7 cellular contexts compared by ENCODE assay signal in the genomic region with DNA sequence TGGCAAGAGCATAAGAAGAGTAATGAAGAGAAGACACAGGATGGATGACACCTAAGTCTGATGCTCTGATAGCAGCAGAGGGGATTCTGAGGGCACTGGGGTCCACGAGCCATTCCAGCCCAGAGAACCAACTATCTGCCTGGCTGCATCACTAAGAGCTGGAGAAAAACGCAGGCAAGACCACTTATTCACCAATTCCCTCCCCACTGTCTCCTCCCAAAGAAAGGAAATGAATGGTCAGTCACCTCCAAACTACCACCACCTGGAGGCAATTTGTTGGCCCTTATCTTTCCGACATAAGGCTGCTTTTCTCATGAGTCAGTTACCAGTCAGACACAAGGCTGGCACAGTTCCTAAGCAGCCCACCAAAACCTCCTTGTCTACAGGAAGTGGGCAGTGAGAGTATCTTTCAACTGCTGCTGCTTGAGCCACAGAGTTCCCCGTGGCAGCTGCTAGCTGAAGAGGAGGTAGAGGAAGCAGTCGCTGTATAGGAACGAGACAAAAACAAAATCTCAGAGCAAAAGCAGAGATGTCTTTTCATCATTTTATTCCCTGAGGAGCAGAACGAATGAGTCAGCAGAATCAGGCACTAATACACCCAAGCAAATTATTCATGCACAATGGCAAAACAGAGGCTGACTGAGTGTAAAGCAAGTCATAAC.
DNase-seq lines count a peak whose midpoint lies in the region.

No MANE protein-coding gene starts in this region.

- peak overlapping the region; percentile 5 for H3K4me3 ChIP-seq in adipocyte (ENCODE audit: low read length)
- peak overlapping the region in 1 of 2 experiments; percentile 28 for H3K4me3 ChIP-seq in mesenchymal stem cell (ENCODE audit: insufficient read depth in 1 of 2, low read depth in 1 of 2, low read length in 2 of 2)
- H3K4me3 ChIP-seq in stomach smooth muscle (ENCODE audit: low read length in 2 of 2), result peak overlapping the region in 1 of 2 donors; percentile 8

- peak; percentile 91 for DNase-seq in HCEC 1CT
- peak; percentile 87 to 96 for DNase-seq in SW 1271 (lab: John Stamatoyannopoulos, UW)
- DNase-seq in adipocyte (ENCODE audit: low read depth), result peak; percentile 76
- DNase-seq in mesenchymal stem cell, result peak; percentile 87
- no peak for DNase-seq in posterior cingulate gyrus
- DNase-seq in NCI-H187 treated with DMSO at 0.1 percent for 48 hours (lab: John Stamatoyannopoulos, UW), result no peak

- H3K36me3 ChIP-seq in adipocyte (ENCODE audit: control insufficient read depth, insufficient read depth, low read length, severe bottlenecking), result peaks cover 15% of the 10 kb centered on the region
- H3K36me3 ChIP-seq in mesenchymal stem cell (ENCODE audit: control insufficient read depth in 1 of 2, insufficient read depth in 2 of 2, low read depth in 1 of 2, low read length in 2 of 2), result peaks cover 10 to 42% of the 10 kb centered on the region in 2 experiments
- H3K36me3 ChIP-seq in stomach smooth muscle (ENCODE audit: control insufficient read depth in 2 of 2, insufficient read depth in 2 of 2, low read length in 2 of 2), result peaks cover 6 to 8% of the 10 kb centered on the region in 2 donors

- no peak overlapping the region for H2BK15ac ChIP-seq in mesenchymal stem cell (ENCODE audit: low read depth, poor library complexity, severe bottlenecking)

- H3K27me3 ChIP-seq in adipocyte (replicated peaks; ENCODE audit: control insufficient read depth, insufficient read depth, low read length) (no peaks in the 10 kb centered on the region), mesenchymal stem cell (ENCODE audit: control insufficient read depth in 1 of 2, insufficient read depth in 1 of 2, low read length in 2 of 2) (no peaks in the 10 kb centered on the region), stomach smooth muscle (ENCODE audit: control insufficient read depth in 1 of 2, insufficient read depth in 2 of 2, low read length in 2 of 2) (no peaks in the 10 kb centered on the region)

- H2BK120ac ChIP-seq in mesenchymal stem cell (ENCODE audit: low read depth, low read length), result peak overlapping the region; percentile 50

- H4K8ac ChIP-seq in mesenchymal stem cell (ENCODE audit: low read length), result peak overlapping the region; percentile 57

- no peak overlapping the region for H3K4me2 ChIP-seq in mesenchymal stem cell (ENCODE audit: low read length, poor library complexity, severe bottlenecking)

- H3K4ac ChIP-seq in mesenchymal stem cell (ENCODE audit: low read depth in 1 of 2, low read length in 2 of 2), result peak overlapping the region; percentile 85 to 86

- H3K14ac ChIP-seq in mesenchymal stem cell (ENCODE audit: low read length in 2 of 2), result peak overlapping the region in 1 of 2 experiments; percentile 78

- intact Hi-C loops in posterior cingulate gyrus (cut with DNase I), result no loop called here

- H3K27ac ChIP-seq in mesenchymal stem cell (ENCODE audit: low read length, poor library complexity, severe bottlenecking) (peak overlapping the region; percentile 88), stomach smooth muscle (ENCODE audit: low read length) (peak overlapping the region; percentile 41)

- no peak overlapping the region for H3K23ac ChIP-seq in mesenchymal stem cell (ENCODE audit: low read length in 2 of 2)

- H2BK5ac ChIP-seq in mesenchymal stem cell (ENCODE audit: low read depth, low read length, poor library complexity, severe bottlenecking), result no peak overlapping the region

- no peaks in the 10 kb centered on the region for H3K9me3 ChIP-seq in adipocyte (ENCODE audit: control insufficient read depth, low read length)
- no peaks in the 10 kb centered on the region for H3K9me3 ChIP-seq in mesenchymal stem cell (ENCODE audit: control insufficient read depth, low read length)
- no peaks in the 10 kb centered on the region for H3K9me3 ChIP-seq in stomach smooth muscle (ENCODE audit: control insufficient read depth in 2 of 2, low read length in 2 of 2)

- H2AFZ ChIP-seq in mesenchymal stem cell (ENCODE audit: low read depth, low read length), result no peak overlapping the region

- H3K79me1 ChIP-seq in mesenchymal stem cell (replicated peaks; ENCODE audit: low read length, poor library complexity, severe bottlenecking), result peaks cover 33% of the 10 kb centered on the region

- H3K4me1 ChIP-seq in adipocyte (ENCODE audit: control insufficient read depth, insufficient read depth, low read length), result peaks cover 37% of the 10 kb centered on the region
- peaks cover 10% of the 10 kb centered on the region for H3K4me1 ChIP-seq in mesenchymal stem cell (ENCODE audit: control insufficient read depth, insufficient read depth, low read depth, low read length)
- H3K4me1 ChIP-seq in stomach smooth muscle (ENCODE audit: control insufficient read depth, insufficient read depth, low read length), result peaks cover 18% of the 10 kb centered on the region

- H2AK5ac ChIP-seq in mesenchymal stem cell (ENCODE audit: low read length, severe bottlenecking), result peak overlapping the region; percentile 2

- H2BK12ac ChIP-seq in mesenchymal stem cell (ENCODE audit: low read length in 2 of 2), result peak overlapping the region; percentile 57 to 82

- 10% methylated on average over 7 of the region's 7 CpGs for WGBS in mesenchymal stem cell

- H4K91ac ChIP-seq in mesenchymal stem cell (ENCODE audit: low read length), result peak overlapping the region; percentile 94

- H3K18ac ChIP-seq in mesenchymal stem cell (ENCODE audit: low read depth in 1 of 2, low read length in 2 of 2), result peak overlapping the region; percentile 12 to 93

- H3K9ac ChIP-seq in adipocyte (ENCODE audit: low read length) (peak overlapping the region; percentile 37), mesenchymal stem cell (ENCODE audit: low read length) (peak overlapping the region; percentile 70), stomach smooth muscle (ENCODE audit: low read length in 2 of 2) (no peak overlapping the region)

Comparison
In these comparisons a context has a peak if more than half of its experiments do, and no peak if none do; other contexts are left out.
1. DNase-seq: peak in HCEC 1CT (single experiment), SW 1271 (2 of 2), adipocyte (single experiment) and mesenchymal stem cell (single experiment); none in posterior cingulate gyrus (0 of 10) and NCI-H187 treated with DMSO at 0.1 percent for 48 hours (single experiment).
2. H3K9ac ChIP-seq: peak in adipocyte (single experiment) and mesenchymal stem cell (single experiment); none in stomach smooth muscle (0 of 2).